In the genomic region with DNA sequence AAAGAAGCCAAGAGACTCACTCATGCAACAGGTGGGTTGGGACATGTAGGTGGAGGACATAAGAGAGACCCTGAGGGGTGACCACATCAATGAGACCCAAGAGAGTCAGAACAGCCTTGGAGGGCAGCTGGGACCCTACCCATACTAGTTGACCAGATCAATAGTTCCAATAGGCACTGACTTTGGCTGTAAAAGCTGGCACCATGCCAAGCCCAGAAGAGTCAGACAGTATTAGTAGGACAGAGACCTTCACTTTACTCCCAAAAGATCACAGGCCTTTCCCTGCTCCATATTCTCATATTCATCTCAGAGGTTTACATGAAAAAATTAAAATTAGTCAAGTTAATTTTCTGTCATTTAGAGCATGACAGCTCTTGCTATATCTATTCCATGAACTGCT, we compare ENCODE assay signal across 36 cellular contexts. TPM values are rescaled to one million over a fixed set of nuclear protein-coding genes. Genes with fewer than 3 reads are reported as not detected.
"Had no signal": no experiment of that assay in that cellular context is flagged by ENCODE, and none has a peak within 500 bp of the region (broad histone marks: within the 10 kb centered on the region; RNA-seq: fewer than 3 reads in every experiment).

No MANE protein-coding gene starts in this region.

- H3K36me3 ChIP-seq: SJCRH30 had no signal

- H3K27ac Mint-ChIP-seq: T-cell had no signal

- H3K9me3 Mint-ChIP-seq: T-cell had no signal

- H3K4me3 ChIP-seq: PC-9, SJCRH30, SK-N-MC had no signal

- H3K4me3 Mint-ChIP-seq: T-cell had no signal

- DNase-seq: MM.1S, MV-4-11, NCI-H1092, NCI-H1105, NCI-H1417 treated with DMSO at 0.1 percent for 48 hours, NCI-H1436 treated with DMSO at 0.1 percent for 48 hours, NCI-H1694 treated with DMSO at 0.1 percent for 48 hours, NCI-H187 treated with DMSO at 0.1 percent for 48 hours, NCI-H2029, NCI-H2081, NCI-H2171 treated with DMSO at 0.1 percent for 48 hours, NCI-H2227 treated with DMSO at 0.1 percent for 48 hours, NCI-H345, NCI-H446, NCI-H510A treated with DMSO at 0.1 percent for 48 hours, NCI-H524 treated with DMSO at 0.1 percent for 48 hours, NCI-H526 treated with DMSO at 0.1 percent for 48 hours, NCI-H774, PC-9, SHP77, SIG-M5, SJCRH30, T-cell had no signal

- H3K27me3 ChIP-seq: SJCRH30 had no signal

- FAIRE-seq: RCC 7860 had no signal

- H3K4me1 ChIP-seq: SJCRH30 had no signal

- H3K36me3 Mint-ChIP-seq: T-cell had no signal

- H3K4me2 ChIP-seq: PC-9 had no signal

- H3K9me3 ChIP-seq: SJCRH30 had no signal

- H2AFZ ChIP-seq: PC-9 had no signal

- ATAC-seq: Panc1, Right ventricle myocardium inferior, SK-N-SH treated with all-trans-retinoic acid at 6 μM for 48 hours, T-cell had no signal

- H3K27ac ChIP-seq: PC-9, RWPE1, SJCRH30, SK-N-MC had no signal

RNA-seq across cellular contexts. Expression of a gene that starts 20.9 kb away (rescaled TPM):
- total RNA-seq: LHCN-M2; MCF 10A; NCI-H460; OCI-LY7; PC-9; Right ventricle myocardium inferior; RPMI7951; SJCRH30; SK-MEL-5; T-cell; T-helper 1 cell treated with Interleukin-12 subunit alpha and Interleukin-12 subunit beta and Interleukin-4 antibody, amounts not matched to agents 30 ng/mL and 1 ng/mL, for 36 hours had no signal

RNA-seq across cellular contexts. Expression of a gene that starts 30.9 kb away (rescaled TPM):
- total RNA-seq: LHCN-M2; MCF 10A; NCI-H460; OCI-LY7; PC-9; Right ventricle myocardium inferior; RPMI7951; SJCRH30; SK-MEL-5; T-cell; T-helper 1 cell treated with Interleukin-12 subunit alpha and Interleukin-12 subunit beta and Interleukin-4 antibody, amounts not matched to agents 30 ng/mL and 1 ng/mL, for 36 hours had no signal
